ENCODE assay signal across 16 cellular contexts in genomic region chr12:68896881-68897540, GRCh38. TPM values are rescaled to one million over a fixed set of nuclear protein-coding genes. Genes with fewer than 3 reads are reported as not detected.
DNase-seq lines count a peak whose midpoint lies in the region; ATAC-seq, FAIRE-seq and TF ChIP-seq lines count a peak whose summit lies in the region.
"Had no signal": no experiment of that assay in that cellular context is flagged by ENCODE, and none has a peak within 500 bp of the region (broad histone marks: within the 10 kb centered on the region; RNA-seq: fewer than 3 reads in every experiment).

No MANE protein-coding gene starts in this region.

- H3K27me3 ChIP-seq in bronchial epithelial cell (ENCODE audit: control insufficient read depth, insufficient read depth, low read length) (no peaks in the 10 kb centered on the region), osteoblast (ENCODE audit: insufficient read depth, low read length) (no peaks in the 10 kb centered on the region), psoas muscle (ENCODE audit: insufficient read depth in 3 of 3, low read length in 2 of 3) (no peaks in the 10 kb centered on the region)
- H3K27me3 ChIP-seq: MG63, uterus had no signal

- ATAC-seq in GM21447 (IDR thresholded peaks at IDR 0.05; ENCODE audit: unreplicated experiment) = peak; percentile 59
- ATAC-seq in psoas muscle = no peak
- ATAC-seq: activated CD4-positive, CD25-positive, alpha-beta regulatory T cell treated with anti-CD3 and anti-CD28 coated beads, Interleukin-2, amount 50 U/mL, for 24 hours; CD8-positive, alpha-beta T cell; naive thymus-derived CD8-positive, alpha-beta T cell had no signal

- no peak for FAIRE-seq in bronchial epithelial cell (lab: Jason Lieb, UNC)

- peak; percentile 48 for DNase-seq in M059J (ENCODE audit: low read depth)
- peak; percentile 70 for DNase-seq in bronchial epithelial cell (ENCODE audit: low read depth)
- DNase-seq in osteoblast (ENCODE audit: insufficient read length, low spot score, missing footprints) = no peak
- no peak for DNase-seq in psoas muscle
- no peak for DNase-seq in epidermal melanocyte (ENCODE audit: insufficient read length, low spot score)
- no peak for DNase-seq in DMS 273 (lab: John Stamatoyannopoulos, UW; ENCODE audit: unreplicated experiment)
- DNase-seq: activated naive CD8-positive, alpha-beta T cell treated with anti-CD3 and anti-CD28 coated beads for 36 hours; CD8-positive, alpha-beta T cell; GOT3; MG63; naive thymus-derived CD8-positive, alpha-beta T cell; NCI-H2171; stimulated activated naive CD4-positive, alpha-beta T cell; uterus had no signal

- H3K9me3 ChIP-seq in osteoblast (ENCODE audit: low read depth, low read length) (no peaks in the 10 kb centered on the region), psoas muscle (no peaks in the 10 kb centered on the region)
- H3K9me3 ChIP-seq: MG63, uterus had no signal

- no peaks in the 10 kb centered on the region for H3K79me2 ChIP-seq in osteoblast (ENCODE audit: insufficient read depth, low read length)

- peaks cover 30% of the 10 kb centered on the region for H3K4me1 ChIP-seq in osteoblast (ENCODE audit: insufficient read depth, low read length)
- no peaks in the 10 kb centered on the region for H3K4me1 ChIP-seq in psoas muscle
- H3K4me1 ChIP-seq: uterus had no signal

- H3K27ac ChIP-seq in osteoblast (ENCODE audit: low read depth, low read length) (peak overlapping the region; percentile 19), psoas muscle (no peak overlapping the region)
- H3K27ac ChIP-seq: uterus had no signal

- no peaks in the 10 kb centered on the region for H3K36me3 ChIP-seq in bronchial epithelial cell (ENCODE audit: control insufficient read depth, insufficient read depth, low read length)
- H3K36me3 ChIP-seq in osteoblast (ENCODE audit: insufficient read depth, low read length) = no peaks in the 10 kb centered on the region
- H3K36me3 ChIP-seq in psoas muscle (ENCODE audit: insufficient read depth in 1 of 2, low read depth in 1 of 2) = no peaks in the 10 kb centered on the region
- H3K36me3 ChIP-seq: MG63, uterus had no signal

- 61 to 71% (median 62%) methylated on average over 4 of the region's 4 CpGs for WGBS in psoas muscle, 3 donors

- no peaks in the 10 kb centered on the region for H4K20me1 ChIP-seq in osteoblast (ENCODE audit: insufficient read depth, low read length)

- H3K4me2 ChIP-seq in osteoblast (ENCODE audit: insufficient read depth, low read length) = peak overlapping the region; percentile 8

- intact Hi-C loops in psoas muscle (cut with DNase I) = no loop called here

- H2AFZ ChIP-seq in osteoblast (ENCODE audit: low read length) = no peak overlapping the region

- TF ChIP-seq CTCF in bronchial epithelial cell (IDR thresholded peaks at IDR 0.05; ENCODE audit: insufficient read depth, low read length, severe bottlenecking) (no peak), osteoblast (IDR thresholded peaks at IDR 0.05; ENCODE audit: extremely low read depth, low read depth, low read length) (no peak), psoas muscle (IDR thresholded peaks at IDR 0.05) (no peak)

- H3K4me3 ChIP-seq in bronchial epithelial cell (ENCODE audit: low read depth, low read length) (no peak overlapping the region), osteoblast (ENCODE audit: insufficient read depth, low read length) (no peak overlapping the region), psoas muscle (no peak overlapping the region)
- H3K4me3 ChIP-seq: MG63, uterus had no signal

RNA-seq across cellular contexts. Expression of gene CPM, which starts 36.0 kb away (rescaled TPM):
- total RNA-seq in M059J (2014; rRNA removed; shearing (Covaris generic)) = 20.4 and 26.0 TPM in 2 replicates
- 7.1 and 28.5 TPM in 2 replicates for total RNA-seq in bronchial epithelial cell
- total RNA-seq in osteoblast = 1.8 and 3.6 TPM in 2 replicates
- total RNA-seq in psoas muscle = 10 to 100 TPM in 1 of 4 donors, 1 to 10 TPM in 3; 3.4 to 13.3 (median 6.2) TPM
- 1 to 10 TPM; 2.2 to 5.8 (median 3.0) TPM for polyA plus RNA-seq in psoas muscle

Comparison
In these comparisons a context has a peak if more than half of its experiments do, and no peak if none do; other contexts are left out.
1. DNase-seq: peak in M059J (single experiment) and bronchial epithelial cell (single experiment); none in osteoblast (single experiment), psoas muscle (0 of 2), epidermal melanocyte (single experiment) and DMS 273 (single experiment).